1 cellular context compared by ENCODE assay signal in genomic region chr6:18400831-18401446, GRCh38.
TF ChIP-seq lines count a peak whose summit lies in the region.

No MANE protein-coding gene starts in this region.

TF ChIP-seq in GM12878, 131 proteins besides CTCF, POLR2A, EP300 and RAD21 (continued from another document):
- TF ChIP-seq TCF3 (IDR thresholded peaks at IDR 0.05; ENCODE audit: borderline replicate concordance, insufficient read depth, low read depth, low read length) (no peak), TCF7 (IDR thresholded peaks at IDR 0.05; ENCODE audit: borderline replicate concordance) (no peak)
- TF ChIP-seq, protein P1, sequence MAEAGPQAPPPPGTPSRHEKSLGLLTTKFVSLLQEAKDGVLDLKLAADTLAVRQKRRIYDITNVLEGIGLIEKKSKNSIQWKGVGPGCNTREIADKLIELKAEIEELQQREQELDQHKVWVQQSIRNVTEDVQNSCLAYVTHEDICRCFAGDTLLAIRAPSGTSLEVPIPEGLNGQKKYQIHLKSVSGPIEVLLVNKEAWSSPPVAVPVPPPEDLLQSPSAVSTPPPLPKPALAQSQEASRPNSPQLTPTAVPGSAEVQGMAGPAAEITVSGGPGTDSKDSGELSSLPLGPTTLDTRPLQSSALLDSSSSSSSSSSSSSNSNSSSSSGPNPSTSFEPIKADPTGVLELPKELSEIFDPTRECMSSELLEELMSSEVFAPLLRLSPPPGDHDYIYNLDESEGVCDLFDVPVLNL (IDR thresholded peaks at IDR 0.05; ENCODE audit: low read depth, low read length) = no peak
